ENCODE assay signal across 1 cellular context in genomic region chr22:46594947-46595298, GRCh38.
TF ChIP-seq lines count a peak whose summit lies in the region.

No MANE protein-coding gene starts in this region.

TF ChIP-seq in H1, 55 proteins besides CTCF, POLR2A, EP300 and RAD21 (continued from another document):
- TF ChIP-seq E2F6 (IDR thresholded peaks at IDR 0.05): peak; percentile 27; the same call in 1 of the 2 replicates
